ENCODE assay signal across 23 cellular contexts in genomic region chr10:95815133-95815532, GRCh38. TPM values are rescaled to one million over a fixed set of nuclear protein-coding genes. Genes with fewer than 3 reads are reported as not detected.
DNase-seq lines count a peak whose midpoint lies in the region; ATAC-seq and TF ChIP-seq lines count a peak whose summit lies in the region.
"Had no signal": no experiment of that assay in that cellular context is flagged by ENCODE, and none has a peak within 500 bp of the region (broad histone marks: within the 10 kb centered on the region; RNA-seq: fewer than 3 reads in every experiment).

No MANE protein-coding gene starts in this region.

- no peak overlapping the region for H4K5ac ChIP-seq in IMR-90 (ENCODE audit: low read depth, low read length)

- BruUV-seq in IMR-90 (replicated peaks; lab: Mats Ljungman, UMichigan) = no TSS peak

- in situ Hi-C loops in IMR-90 (cut with MboI; ENCODE audit: low sequenced_read_pairs) = no loop called here

- no peak overlapping the region for H2BK5ac ChIP-seq in IMR-90 (ENCODE audit: low read depth, low read length, poor library complexity, severe bottlenecking)
- H2BK5ac ChIP-seq in neuronal stem cell (ENCODE audit: low read length) = no peak overlapping the region

- no peak for TF ChIP-seq POLR2A in IMR-90 (IDR thresholded peaks at IDR 0.05; ENCODE audit: low read depth, low read length)

- CTCF ChIA-PET in IMR-90 (lab: Yijun Ruan, JAX) = no interaction called here

- ATAC-seq in IMR-90 (ENCODE audit: low read depth) (no peak), HG03045 (IDR thresholded peaks at IDR 0.05; ENCODE audit: unreplicated experiment) (no peak), HG03432 (IDR thresholded peaks at IDR 0.05; ENCODE audit: unreplicated experiment) (no peak)
- ATAC-seq: A549; naive thymus-derived CD4-positive, alpha-beta T cell had no signal

- H3K4ac ChIP-seq in IMR-90 (ENCODE audit: low read depth, low read length) (peak overlapping the region; percentile 50), neuronal stem cell (ENCODE audit: low read length) (no peak overlapping the region)

- peak overlapping the region; percentile 51 for H2BK20ac ChIP-seq in IMR-90 (ENCODE audit: low read depth, low read length)

- no peak overlapping the region for H2AK9ac ChIP-seq in IMR-90 (replicated peaks; ENCODE audit: low read depth, low read length, poor library complexity)

- H3K27ac ChIP-seq in IMR-90 (ENCODE audit: insufficient read depth, low read length) (no peak overlapping the region), neuronal stem cell (replicated peaks; ENCODE audit: low read length) (no peak overlapping the region)
- H3K27ac ChIP-seq: A549 had no signal

- no peak overlapping the region; the same call in 1 of the 2 replicates for H3K18ac ChIP-seq in IMR-90 (ENCODE audit: low read depth, low read length)
- no peak overlapping the region for H3K18ac ChIP-seq in neuronal stem cell (ENCODE audit: low read length)

- intact Hi-C loops in IMR-90 (cut with micrococcal nuclease) = no loop called here

- no peak overlapping the region for H3K9ac ChIP-seq in IMR-90 (ENCODE audit: low read depth, low read length)
- H3K9ac ChIP-seq in neuronal stem cell (ENCODE audit: low read depth, low read length, poor library complexity) = no peak overlapping the region
- H3K9ac ChIP-seq: SK-N-SH had no signal

- H3K23ac ChIP-seq in IMR-90 (ENCODE audit: low read depth, low read length) (no peak overlapping the region), neuronal stem cell (ENCODE audit: low read depth, low read length, poor library complexity) (no peak overlapping the region)

- H2AK5ac ChIP-seq in IMR-90 (ENCODE audit: low read depth, low read length) = no peak overlapping the region; the same call in 1 of the 2 replicates
- no peak overlapping the region for H2AK5ac ChIP-seq in neuronal stem cell (ENCODE audit: low read depth, low read length)

- H3K9me1 ChIP-seq in IMR-90 (ENCODE audit: insufficient read depth, low read length) = peaks cover 4% of the 10 kb centered on the region

- no peak overlapping the region for H3K4me2 ChIP-seq in IMR-90 (ENCODE audit: low read depth, low read length)
- H3K4me2 ChIP-seq in neuronal stem cell (ENCODE audit: insufficient read depth, low read length, poor library complexity, severe bottlenecking) = no peak overlapping the region
- H3K4me2 ChIP-seq: A549, SK-N-SH had no signal

- H3K79me1 ChIP-seq in IMR-90 (ENCODE audit: low read depth in 1 of 2, low read length in 2 of 2) = no peaks in the 10 kb centered on the region
- H3K79me1 ChIP-seq in neuronal stem cell (ENCODE audit: low read depth, low read length) = no peaks in the 10 kb centered on the region

- no peak for TF ChIP-seq CTCF in IMR-90 (conservative IDR thresholded peaks at IDR 0.05; ENCODE audit: low read depth, low read length)

- H4K20me1 ChIP-seq in IMR-90 (ENCODE audit: insufficient read depth, low read length) = no peaks in the 10 kb centered on the region

- no peak for TF ChIP-seq RAD21 in IMR-90 (IDR thresholded peaks at IDR 0.05; ENCODE audit: low read length)

- H3K4me3 ChIP-seq in IMR-90 (ENCODE audit: insufficient read depth, low read depth, low read length) (no peak overlapping the region), neuronal stem cell (ENCODE audit: low read length in 2 of 2) (no peak overlapping the region)
- H3K4me3 ChIP-seq: A549, adrenal gland had no signal

- POLR2A ChIA-PET in IMR-90 (lab: Charles Lee; ENCODE audit: unreplicated experiment) = no interaction called here

- H4K8ac ChIP-seq in IMR-90 (ENCODE audit: low read depth in 2 of 2, low read length in 2 of 2) (no peak overlapping the region), neuronal stem cell (ENCODE audit: low read depth, low read length) (no peak overlapping the region)

- no peak overlapping the region for H3K56ac ChIP-seq in IMR-90 (ENCODE audit: extremely low read depth, insufficient read depth, low read length)

- no peak overlapping the region for H2BK12ac ChIP-seq in neuronal stem cell (ENCODE audit: low read length)

- peak overlapping the region; percentile 44; the same call in 1 of the 3 replicates for H2BK15ac ChIP-seq in IMR-90 (ENCODE audit: low read depth, low read length)
- no peak overlapping the region for H2BK15ac ChIP-seq in neuronal stem cell (ENCODE audit: low read length)

- no peaks in the 10 kb centered on the region for H3K36me3 ChIP-seq in IMR-90 (ENCODE audit: control insufficient read depth, insufficient read depth, low read length)
- no peaks in the 10 kb centered on the region for H3K36me3 ChIP-seq in neuronal stem cell (replicated peaks in 1 of 2; ENCODE audit: control insufficient read depth in 2 of 2, insufficient read depth in 2 of 2, low read length in 2 of 2)
- H3K36me3 ChIP-seq: adrenal gland, BE2C had no signal

- H3K9me3 ChIP-seq in IMR-90 (ENCODE audit: control insufficient read depth, insufficient read depth, low read length) (peaks cover 2% of the 10 kb centered on the region; the same call in 1 of the 2 replicates), neuronal stem cell (replicated peaks in 1 of 2; ENCODE audit: control insufficient read depth in 2 of 2, insufficient read depth in 1 of 2, low read depth in 1 of 2, low read length in 2 of 2) (peaks cover 2 to 9% of the 10 kb centered on the region in 2 donors)
- H3K9me3 ChIP-seq: A549, adrenal gland, BE2C, SK-N-SH had no signal

- dilution Hi-C loops in IMR-90 (cut with HindIII; ENCODE audit: low sequenced_read_pairs, unreplicated experiment) = no loop called here

- H3K4me1 ChIP-seq in IMR-90 (ENCODE audit: control insufficient read depth, insufficient read depth, low read length) (peaks cover 19% of the 10 kb centered on the region), neuronal stem cell (ENCODE audit: control insufficient read depth in 2 of 2, insufficient read depth in 1 of 2, low read depth in 1 of 2, low read length in 2 of 2) (peaks cover 0 to 3% of the 10 kb centered on the region in 2 donors)
- H3K4me1 ChIP-seq: A549, BE2C had no signal

- DNase-seq in Ammon's horn (ENCODE audit: low spot score) (peak; percentile 24), IMR-90 (no peak), dermis blood vessel endothelial cell (peak; percentile 29), neuronal stem cell (ENCODE audit: low spot score) (no peak), ureter (ENCODE audit: low spot score) (no peak), DMS 273 (lab: John Stamatoyannopoulos, UW; ENCODE audit: unreplicated experiment) (no peak)
- DNase-seq: activated naive CD4-positive, alpha-beta T cell treated with anti-CD3 and anti-CD28 coated beads for 36 hours; adrenal gland; BE2C; DMS53; effector CD4-positive, alpha-beta T cell; foreskin fibroblast; KBM-7; naive thymus-derived CD4-positive, alpha-beta T cell; NCI-H2029 treated with DMSO at 0.1 percent for 48 hours; NCI-H82; occipital lobe; SK-N-SH had no signal

- peak overlapping the region; percentile 14; the same call in 1 of the 2 replicates for H3K14ac ChIP-seq in IMR-90 (replicated peaks; ENCODE audit: low read depth, low read length)
- H3K14ac ChIP-seq in neuronal stem cell (ENCODE audit: low read length) = no peak overlapping the region

- peak overlapping the region; percentile 42; the same call in 1 of the 2 replicates for H4K91ac ChIP-seq in IMR-90 (ENCODE audit: insufficient read depth, low read depth, low read length)
- H4K91ac ChIP-seq in neuronal stem cell (ENCODE audit: low read depth, low read length, poor library complexity) = no peak overlapping the region

- WGBS in IMR-90 (ENCODE audit: extremely low coverage in 2 of 2, insufficient read length in 1 of 2), 2 experiments = 100% methylated on average over 1 of the region's 2 CpGs; no CpG with 5 or more reads in 1 of the 2 experiments
- WGBS in neuronal stem cell (ENCODE audit: extremely low coverage in 2 of 2, insufficient read length in 2 of 2, insufficient replicate concordance in 1 of 2), 2 donors = no CpG with 5 or more reads among the region's 2 CpGs

- H2BK120ac ChIP-seq in IMR-90 (ENCODE audit: low read depth, low read length) (peak overlapping the region; percentile 42; the same call in 1 of the 2 replicates), neuronal stem cell (ENCODE audit: low read depth, low read length) (no peak overlapping the region)

- H3K27me3 ChIP-seq in IMR-90 (ENCODE audit: control insufficient read depth, insufficient read depth, low read length) (no peaks in the 10 kb centered on the region), neuronal stem cell (ENCODE audit: control insufficient read depth in 3 of 3, insufficient read depth in 3 of 3, low read depth in 1 of 3, low read length in 3 of 3) (no peaks in the 10 kb centered on the region)
- H3K27me3 ChIP-seq: adrenal gland, BE2C had no signal

- H2AFZ ChIP-seq in IMR-90 (replicated peaks; ENCODE audit: low read length, poor library complexity) = no peak overlapping the region
- peak overlapping the region; percentile 79 for H2AFZ ChIP-seq in neuronal stem cell (ENCODE audit: low read length)

TF ChIP-seq in IMR-90, 13 proteins besides CTCF, POLR2A, EP300 and RAD21:
- TF ChIP-seq MAZ (IDR thresholded peaks at IDR 0.05; ENCODE audit: borderline replicate concordance, low read depth, low read length) = no peak
- no peak for TF ChIP-seq CHD1 (IDR thresholded peaks at IDR 0.05; ENCODE audit: low read depth, low read length)
- TF ChIP-seq ELK1 (IDR thresholded peaks at IDR 0.05; ENCODE audit: borderline replicate concordance, low read depth, low read length) = no peak
- TF ChIP-seq SMC3 (IDR thresholded peaks at IDR 0.05; ENCODE audit: low read depth, low read length) = no peak
- no peak for TF ChIP-seq NFE2L2 (IDR thresholded peaks at IDR 0.05; ENCODE audit: low read depth, low read length)
- no peak for TF ChIP-seq FOS (IDR thresholded peaks at IDR 0.05; ENCODE audit: low read depth, low read length)
- no peak for TF ChIP-seq MXI1 (IDR thresholded peaks at IDR 0.05; ENCODE audit: borderline replicate concordance, low read depth, low read length)

RNA-seq across cellular contexts. Expression of gene ENTPD1, which starts 59.2 kb away (rescaled TPM):
- under 0.01 TPM in 1 of 2 replicates, not detected in the other for total RNA-seq in IMR-90 (2012; rRNA removed)
- not detected in 2 replicates for polyA plus RNA-seq in IMR-90 (2012; rRNA removed)
- polyA plus RNA-seq in IMR-90 (2012; cell fraction: cytosol; rRNA removed) = not detected in 2 replicates
- 0.09 TPM in 1 of 2 replicates, not detected in the other for polyA plus RNA-seq in IMR-90 (2012; cell fraction: nucleus; rRNA removed; ENCODE audit: low replicate concordance)
- 32.2 and 54.4 TPM in 2 replicates for total RNA-seq in dermis blood vessel endothelial cell
- polyA plus RNA-seq in neuronal stem cell (2013, experiment 1 of 2) = 0.52 TPM
- 0.58 TPM for polyA plus RNA-seq in neuronal stem cell (2013, experiment 2 of 2)
- total RNA-seq in ureter = 74.1 TPM
- total RNA-seq: G401, MCF 10A had no signal

Comparison
In these comparisons a context has a peak if more than half of its experiments do, and no peak if none do; other contexts are left out.
1. DNase-seq: peak in Ammon's horn (single experiment) and dermis blood vessel endothelial cell (single experiment); none in IMR-90 (single experiment), neuronal stem cell (single experiment), ureter (single experiment) and DMS 273 (single experiment).
2. RNA of gene ENTPD1, which starts 59.2 kb away (total RNA-seq): 74.1 TPM in ureter (single experiment) and 32.2 to 54.4 TPM in dermis blood vessel endothelial cell; under 0.01 TPM in IMR-90; every median in the first group is over 10 times any median in the second.